Comparison of ENCODE assay signal across 8 cellular contexts in the genomic region with DNA sequence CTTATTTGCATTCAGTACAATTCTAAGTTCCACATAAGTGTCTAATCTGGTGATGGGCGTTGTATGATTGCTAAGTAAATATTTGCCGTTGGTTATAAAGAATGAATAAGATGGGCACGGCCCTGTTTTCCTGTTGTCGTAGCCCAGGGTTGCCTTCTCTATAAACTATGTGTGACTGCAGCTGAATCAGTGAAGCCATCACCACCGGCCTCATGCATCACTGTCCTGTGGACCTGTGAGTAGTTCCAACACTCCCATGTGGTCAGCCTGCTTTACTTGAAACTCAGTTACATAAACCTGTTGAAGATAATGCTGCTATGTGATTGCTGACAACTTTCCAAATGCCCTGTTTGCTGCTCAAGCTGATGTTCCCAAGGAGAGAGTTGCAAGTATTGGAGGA. TPM values are rescaled to one million over a fixed set of nuclear protein-coding genes. Genes with fewer than 3 reads are reported as not detected.
DNase-seq lines count a peak whose midpoint lies in the region; ATAC-seq, FAIRE-seq and TF ChIP-seq lines count a peak whose summit lies in the region.

No MANE protein-coding gene starts in this region.

- no peak for FAIRE-seq in A549 (lab: Jason Lieb, UNC)
- FAIRE-seq in HepG2 (lab: Jason Lieb, UNC), result peak; percentile 4

- H3K4me1 Mint-ChIP-seq in activated T-helper 17 cell treated with anti-CD3 and anti-CD28 coated beads, Interleukin-2, amount 50 U/mL, for 72 hours, result peaks cover 52% of the 10 kb centered on the region

- H3K9me3 ChIP-seq in A549 (no peaks in the 10 kb centered on the region), HepG2 (ENCODE audit: low read length) (no peaks in the 10 kb centered on the region)

- H3K4me3 ChIP-seq in A549, result 0 out of 3 replicates have a peak overlapping the region, but pooled peaks have one; percentile 4
- H3K4me3 ChIP-seq in HepG2 (replicated peaks in 1 of 3; ENCODE audit: insufficient read depth in 1 of 3, low read depth in 2 of 3, low read length in 3 of 3), result no peak overlapping the region

- BruUV-seq in HepG2 (replicated peaks; lab: Mats Ljungman, UMichigan), result no TSS peak

- H4K20me1 ChIP-seq in HepG2 (ENCODE audit: insufficient read depth, low read length), result no peaks in the 10 kb centered on the region

- peak overlapping the region; percentile 63 for H2AFZ ChIP-seq in HepG2 (ENCODE audit: low read length)

- peaks cover 34% of the 10 kb centered on the region for H3K36me3 Mint-ChIP-seq in activated T-helper 17 cell treated with anti-CD3 and anti-CD28 coated beads, Interleukin-2, amount 50 U/mL, for 72 hours (ENCODE audit: low read depth)

- DNase-seq in A549 (ENCODE audit: low read depth in 1 of 2, low spot score in 1 of 2) (peak in 1 of 2 experiments; percentile 90), HT-29 (ENCODE audit: low spot score) (peak; percentile 96), HepG2 (ENCODE audit: low spot score) (peak; percentile 39), OCI-M2 (lab: John Stamatoyannopoulos, UW; ENCODE audit: unreplicated experiment) (no peak), omental fat pad (ENCODE audit: low spot score) (no peak), cerebellar cortex (ENCODE audit: low spot score) (no peak)

- in situ Hi-C loops in HepG2 (cut with HindIII; ENCODE audit: extremely low pct_ligation_motif_present, low pct_unique_long_range_greater_than_20kb), result no loop called here

- H3K4me2 ChIP-seq in A549 (peak overlapping the region; percentile 78), HepG2 (ENCODE audit: low read depth, low read length) (no peak overlapping the region)

- no peaks in the 10 kb centered on the region for H3K27me3 Mint-ChIP-seq in activated T-helper 17 cell treated with anti-CD3 and anti-CD28 coated beads, Interleukin-2, amount 50 U/mL, for 72 hours

- H3K79me2 ChIP-seq in HepG2 (ENCODE audit: insufficient read depth, low read length), result no peaks in the 10 kb centered on the region

- CTCF ChIA-PET in A549 (lab: Yijun Ruan, JAX), result interaction anchor here (0.6 to 2.2 kb wide), 3 partner anchors 10 to 25 kb away, joined by 3 to 8 read pairs (median 6); no protein-coding TSS in a partner anchor
- CTCF ChIA-PET in HepG2 (lab: Yijun Ruan, JAX; ENCODE audit: low intra/inter-chr PET ratio, low total read pairs), result no interaction called here

- intact Hi-C loops in HepG2 (cut with micrococcal nuclease; ENCODE audit: unreplicated experiment), result no loop called here

- H3K9me3 Mint-ChIP-seq in activated T-helper 17 cell treated with anti-CD3 and anti-CD28 coated beads, Interleukin-2, amount 50 U/mL, for 72 hours, result no peaks in the 10 kb centered on the region

- POLR2A ChIA-PET in A549 (lab: Yijun Ruan, JAX) (interaction anchor here (8.2 kb wide), 1 partner anchor 22 kb away, joined by 75 read pairs; a partner anchor contains a TSS), HepG2 (lab: Yijun Ruan, JAX) (interaction anchor here (1.6 to 7.9 kb wide), 2 partner anchors 10 to 22 kb away, joined by 3 to 217 read pairs; a partner anchor contains a TSS)

- H3K27ac Mint-ChIP-seq in activated T-helper 17 cell treated with anti-CD3 and anti-CD28 coated beads, Interleukin-2, amount 50 U/mL, for 72 hours, result no peak overlapping the region

- H3K9ac ChIP-seq in HepG2 (ENCODE audit: insufficient read depth, low read depth, low read length), result no peak overlapping the region

- no peaks in the 10 kb centered on the region for H3K27me3 ChIP-seq in HepG2 (ENCODE audit: control insufficient read depth in 1 of 2, insufficient read depth in 2 of 2, low read length in 2 of 2)

- H3K4me3 Mint-ChIP-seq in activated T-helper 17 cell treated with anti-CD3 and anti-CD28 coated beads, Interleukin-2, amount 50 U/mL, for 72 hours, result no peak overlapping the region

- H3K4me1 ChIP-seq in A549 (peaks cover 88% of the 10 kb centered on the region), HepG2 (ENCODE audit: insufficient read depth, low read length) (peaks cover 90% of the 10 kb centered on the region)

- no peak for TF ChIP-seq CTCF in A549 (IDR thresholded peaks at IDR 0.05)
- TF ChIP-seq CTCF in HepG2 (CRISPR knock-in tag; IDR thresholded peaks at IDR 0.05), result no peak
- no peak for TF ChIP-seq CTCF in omental fat pad (IDR thresholded peaks at IDR 0.05)

- TF ChIP-seq EP300 in A549 (IDR thresholded peaks at IDR 0.05) (no peak), HepG2 (IDR thresholded peaks at IDR 0.05; ENCODE audit: low read depth in 2 of 2, low read length in 2 of 2) (no peak), HepG2 (CRISPR knock-in tag; IDR thresholded peaks at IDR 0.05; ENCODE audit: borderline replicate concordance) (no peak)

- ATAC-seq in A549, result peak; percentile 32 to 72; a peak in 5 of 6 replicates
- peak; percentile 25 for ATAC-seq in activated T-helper 17 cell treated with anti-CD3 and anti-CD28 coated beads, Interleukin-2, amount 50 U/mL, for 72 hours (replicated peaks)
- ATAC-seq in HepG2, result no peak
- no peak for ATAC-seq in omental fat pad (ENCODE audit: low FRiP score)
- ATAC-seq in HG02885 (IDR thresholded peaks at IDR 0.05; ENCODE audit: poor library complexity, unreplicated experiment), result no peak

- TF ChIP-seq POLR2A in A549 (IDR thresholded peaks at IDR 0.05; ENCODE audit: low read length) (no peak), HepG2 (IDR thresholded peaks at IDR 0.05; ENCODE audit: insufficient read depth in 1 of 2, low read depth in 2 of 2, low read length in 2 of 2) (no peak)

- TF ChIP-seq RAD21 in A549 (conservative IDR thresholded peaks at IDR 0.05 in 1 of 2, IDR thresholded peaks at IDR 0.05 in 1 of 2), result no peak
- no peak for TF ChIP-seq RAD21 in HepG2 (CRISPR knock-in tag; IDR thresholded peaks at IDR 0.05)

- WGBS in A549 (ENCODE audit: missing lambda C conversion rate), result 0% methylated on average over 5 of the region's 5 CpGs
- WGBS in HepG2 (ENCODE audit: low lambda C conversion rate), result 24% methylated on average over 4 of the region's 5 CpGs

- H3K27ac ChIP-seq in A549, result peak overlapping the region; percentile 82 to 84
- no peak overlapping the region for H3K27ac ChIP-seq in HepG2 (ENCODE audit: extremely low read length, insufficient read depth, low read length)

- H3K36me3 ChIP-seq in HepG2 (replicated peaks in 1 of 2; ENCODE audit: control insufficient read depth in 1 of 2, insufficient read depth in 2 of 2, low read length in 2 of 2), result no peaks in the 10 kb centered on the region

TF ChIP-seq in A549, 52 proteins besides CTCF, POLR2A, EP300 and RAD21 (continues in another document):
- TF ChIP-seq JUN (IDR thresholded peaks at IDR 0.05) (no peak; a peak in 1 of 5 replicates), MAFK (IDR thresholded peaks at IDR 0.05; ENCODE audit: partially characterized antibody) (no peak), HEYL (CRISPR knock-in tag; IDR thresholded peaks at IDR 0.05) (peak; percentile 69; the same call in 1 of the 2 replicates), NPAS2 (CRISPR knock-in tag; IDR thresholded peaks at IDR 0.05; ENCODE audit: borderline replicate concordance) (no peak), HOXA7 (CRISPR knock-in tag; IDR thresholded peaks at IDR 0.05) (no peak), EHMT2 (IDR thresholded peaks at IDR 0.05; ENCODE audit: low read depth) (no peak), POLR2AphosphoS2 (conservative IDR thresholded peaks at IDR 0.05; ENCODE audit: low read length) (no peak), RNF2 (IDR thresholded peaks at IDR 0.05; ENCODE audit: borderline replicate concordance, low read depth) (no peak)

TF ChIP-seq in HepG2, 621 proteins besides CTCF, POLR2A, EP300 and RAD21:
- 0 out of 2 replicates have a peak, but pooled peaks have one; percentile 10 for TF ChIP-seq ZNF7 (CRISPR knock-in tag; IDR thresholded peaks at IDR 0.05)
- TF ChIP-seq THYN1 (CRISPR knock-in tag; IDR thresholded peaks at IDR 0.05; ENCODE audit: borderline replicate concordance, low read depth), result no peak
- TF ChIP-seq FOSL2 (CRISPR knock-in tag; IDR thresholded peaks at IDR 0.05), result 0 out of 2 replicates have a peak, but pooled peaks have one; percentile 19

RNA-seq across cellular contexts. Expression of a gene that starts 21.6 kb away (rescaled TPM):
- 71.5 and 86.8 TPM in 2 replicates for polyA plus RNA-seq in A549 (2011; rRNA removed)
- 67.2 and 78.1 TPM in 2 replicates for polyA plus RNA-seq in A549 (2012; cell fraction: cytosol; rRNA removed)
- polyA plus RNA-seq in A549 (2012; cell fraction: nucleus; rRNA removed), result 193 and 204 TPM in 2 replicates
- polyA plus RNA-seq in A549 (2017; fragmentation: RNase III; extraction: RNeasy Plus Mini Kit Qiagen cat#74134 plus additional on column Dnase treatment), result 30.5 to 31.9 TPM (median 30.6 TPM) in 3 replicates
- polyA minus RNA-seq in A549 (2011; rRNA and poly(A)+ RNA removed), result 384 and 462 TPM in 2 replicates
- 155 and 182 TPM in 2 replicates for total RNA-seq in HT-29 (2014; rRNA removed; shearing (Covaris generic))
- 100 to 1,000 TPM; 163 to 201 TPM for total RNA-seq in activated T-helper 17 cell treated with anti-CD3 and anti-CD28 coated beads, Interleukin-2, amount 50 U/mL, for 72 hours
- 13.5 and 27.0 TPM in 2 replicates for total RNA-seq in HepG2 (2016; rRNA removed; fragmentation: Illumina TruSeq; extraction: Trizol)
- total RNA-seq in HepG2 (2016; cell fraction: cytosol; rRNA removed; fragmentation: Illumina TruSeq; extraction: Trizol; ENCODE audit: low read depth), result 17.4 and 21.1 TPM in 2 replicates
- 13.7 and 28.9 TPM in 2 replicates for total RNA-seq in HepG2 (2016; cell fraction: insoluble cytoplasmic fraction; rRNA removed; fragmentation: Illumina TruSeq; extraction: Trizol)
- total RNA-seq in HepG2 (2016; cell fraction: membrane; rRNA removed; fragmentation: Illumina TruSeq; extraction: Trizol), result 23.0 and 29.0 TPM in 2 replicates
- 106 and 113 TPM in 2 replicates for total RNA-seq in HepG2 (2016; cell fraction: nucleus; rRNA removed; fragmentation: Illumina TruSeq; extraction: Trizol)
- polyA plus RNA-seq in HepG2 (2011; rRNA removed), result 71.9 and 75.4 TPM in 2 replicates
- polyA plus RNA-seq in HepG2 (2011; cell fraction: cytosol; rRNA removed), result 35.6 and 36.3 TPM in 2 replicates
- 201 and 233 TPM in 2 replicates for polyA plus RNA-seq in HepG2 (2011; cell fraction: nucleus; rRNA removed)
- polyA plus RNA-seq in HepG2 (2012), result 28.6 and 64.6 TPM in 2 replicates
- polyA plus RNA-seq in HepG2 (2016; cell fraction: cytosol; fragmentation: Illumina TruSeq; extraction: Trizol; ENCODE audit: low read depth), result 2.8 and 3.6 TPM in 2 replicates
- polyA plus RNA-seq in HepG2 (2016; cell fraction: insoluble cytoplasmic fraction; fragmentation: Illumina TruSeq; extraction: Trizol; ENCODE audit: low read depth), result 25.4 and 29.8 TPM in 2 replicates
- 11.0 and 14.7 TPM in 2 replicates for polyA plus RNA-seq in HepG2 (2016; cell fraction: membrane; fragmentation: Illumina TruSeq; extraction: Trizol; ENCODE audit: low read depth)
- polyA plus RNA-seq in HepG2 (2016; cell fraction: nucleus; fragmentation: Illumina TruSeq; extraction: Trizol; ENCODE audit: insufficient read depth, low read depth), result 165 and 176 TPM in 2 replicates
- polyA minus RNA-seq in HepG2 (2011; rRNA and poly(A)+ RNA removed; ENCODE audit: low replicate concordance), result 46.3 and 318 TPM in 2 replicates
- polyA minus RNA-seq in HepG2 (2011; cell fraction: cytosol; rRNA and poly(A)+ RNA removed), result 50.8 and 67.4 TPM in 2 replicates
- 544 and 615 TPM in 2 replicates for polyA minus RNA-seq in HepG2 (2011; cell fraction: nucleus; rRNA and poly(A)+ RNA removed)
- 100 to 1,000 TPM; 185 to 404 (median 276) TPM for total RNA-seq in omental fat pad

Comparison
In these comparisons a context has a peak if more than half of its experiments do, and no peak if none do; other contexts are left out.
1. ATAC-seq: peak in A549 (2 of 2) and activated T-helper 17 cell treated with anti-CD3 and anti-CD28 coated beads, Interleukin-2, amount 50 U/mL, for 72 hours (single experiment); none in HepG2 (single experiment), omental fat pad (single experiment) and HG02885 (single experiment).
2. DNase-seq: peak in HT-29 (single experiment) and HepG2 (single experiment); none in OCI-M2 (single experiment), omental fat pad (single experiment) and cerebellar cortex (single experiment).